Comparison of ENCODE assay signal across 1 cellular context in the genomic region with DNA sequence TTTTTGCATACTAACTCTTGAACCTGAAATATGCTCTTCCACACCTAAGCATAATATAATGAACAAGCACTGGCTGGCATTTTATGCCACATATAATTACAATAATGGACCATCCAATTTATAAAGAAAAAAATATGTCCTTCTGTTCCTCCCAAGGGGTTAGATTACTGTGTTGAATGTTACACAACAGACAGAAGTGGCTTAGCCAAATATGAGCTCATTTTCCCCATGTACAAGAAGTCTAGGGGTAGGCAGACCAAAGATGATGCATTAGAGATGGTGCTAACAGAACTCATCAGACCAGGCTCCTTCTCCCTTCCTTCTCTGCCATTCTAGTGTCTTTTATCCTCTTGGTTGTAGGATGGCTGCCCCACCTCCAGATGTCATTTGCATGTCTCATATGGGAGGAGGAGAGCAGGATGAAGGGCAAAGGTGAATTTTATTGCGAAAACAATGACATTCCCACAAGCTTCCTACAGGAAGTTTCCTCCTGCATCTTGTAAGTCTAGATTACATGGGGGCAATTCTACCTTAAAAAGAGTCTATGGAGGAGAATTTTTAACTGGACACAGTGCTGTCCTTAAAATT.
TF ChIP-seq lines count a peak whose summit lies in the region.

No MANE protein-coding gene starts in this region.

TF ChIP-seq in WTC11, 78 proteins besides CTCF, POLR2A, EP300 and RAD21:
- TF ChIP-seq, protein P1, sequence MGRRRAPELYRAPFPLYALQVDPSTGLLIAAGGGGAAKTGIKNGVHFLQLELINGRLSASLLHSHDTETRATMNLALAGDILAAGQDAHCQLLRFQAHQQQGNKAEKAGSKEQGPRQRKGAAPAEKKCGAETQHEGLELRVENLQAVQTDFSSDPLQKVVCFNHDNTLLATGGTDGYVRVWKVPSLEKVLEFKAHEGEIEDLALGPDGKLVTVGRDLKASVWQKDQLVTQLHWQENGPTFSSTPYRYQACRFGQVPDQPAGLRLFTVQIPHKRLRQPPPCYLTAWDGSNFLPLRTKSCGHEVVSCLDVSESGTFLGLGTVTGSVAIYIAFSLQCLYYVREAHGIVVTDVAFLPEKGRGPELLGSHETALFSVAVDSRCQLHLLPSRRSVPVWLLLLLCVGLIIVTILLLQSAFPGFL (CRISPR knock-in tag; IDR thresholded peaks at IDR 0.05; ENCODE audit: borderline replicate concordance) = no peak
- TF ChIP-seq, protein P2, sequence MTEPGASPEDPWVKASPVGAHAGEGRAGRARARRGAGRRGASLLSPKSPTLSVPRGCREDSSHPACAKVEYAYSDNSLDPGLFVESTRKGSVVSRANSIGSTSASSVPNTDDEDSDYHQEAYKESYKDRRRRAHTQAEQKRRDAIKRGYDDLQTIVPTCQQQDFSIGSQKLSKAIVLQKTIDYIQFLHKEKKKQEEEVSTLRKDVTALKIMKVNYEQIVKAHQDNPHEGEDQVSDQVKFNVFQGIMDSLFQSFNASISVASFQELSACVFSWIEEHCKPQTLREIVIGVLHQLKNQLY (CRISPR knock-in tag; IDR thresholded peaks at IDR 0.05) = no peak
